Comparison of ENCODE assay signal across 8 cellular contexts in genomic region chr1:206544562-206545257, GRCh38. TPM values are rescaled to one million over a fixed set of nuclear protein-coding genes. Genes with fewer than 3 reads are reported as not detected.
DNase-seq lines count a peak whose midpoint lies in the region; ATAC-seq, FAIRE-seq and TF ChIP-seq lines count a peak whose summit lies in the region.

No MANE protein-coding gene starts in this region.

- no peaks in the 10 kb centered on the region for H3K36me3 Mint-ChIP-seq in activated T-cell treated with anti-CD3 and anti-CD28 coated beads, Interleukin-2, amount 50 U/mL, for 24 hours (ENCODE audit: low read depth)
- H3K36me3 Mint-ChIP-seq in neural progenitor cell = no peaks in the 10 kb centered on the region

- peaks cover 34% of the 10 kb centered on the region for H3K4me1 Mint-ChIP-seq in activated T-cell treated with anti-CD3 and anti-CD28 coated beads, Interleukin-2, amount 50 U/mL, for 24 hours (ENCODE audit: low read depth)
- H3K4me1 Mint-ChIP-seq in neural progenitor cell = peaks cover 7% of the 10 kb centered on the region

- H3K36me3 ChIP-seq in fibroblast of lung (ENCODE audit: control insufficient read depth, insufficient read depth, low read length) (no peaks in the 10 kb centered on the region), neural progenitor cell (no peaks in the 10 kb centered on the region), testis (ENCODE audit: low read depth, missing control alignments) (no peaks in the 10 kb centered on the region)

- no peaks in the 10 kb centered on the region for H3K4me1 ChIP-seq in fibroblast of lung (ENCODE audit: control insufficient read depth, extremely low read depth, insufficient read depth, low read length)
- H3K4me1 ChIP-seq in neural progenitor cell = peaks cover 4% of the 10 kb centered on the region
- peaks cover 11% of the 10 kb centered on the region for H3K4me1 ChIP-seq in testis

- H3K79me2 ChIP-seq in fibroblast of lung (ENCODE audit: control insufficient read depth, insufficient read depth, low read length) (no peaks in the 10 kb centered on the region), neural progenitor cell (ENCODE audit: low read depth) (no peaks in the 10 kb centered on the region)

- 18 to 28% methylated on average over 9 of the region's 9 CpGs for WGBS in testis, 2 donors

- H3K4me3 ChIP-seq in fibroblast of lung (replicated peaks in 1 of 4; ENCODE audit: control extremely low read depth in 1 of 4, insufficient read depth in 1 of 4, low read depth in 3 of 4, low read length in 4 of 4) = no peak overlapping the region
- H3K4me3 ChIP-seq in neural progenitor cell = no peak overlapping the region
- H3K4me3 ChIP-seq in testis = no peak overlapping the region

- H3K9me3 ChIP-seq in fibroblast of lung (ENCODE audit: control insufficient read depth, insufficient read depth, low read depth, low read length) (no peaks in the 10 kb centered on the region), neural progenitor cell (ENCODE audit: low read depth) (no peaks in the 10 kb centered on the region), testis (no peaks in the 10 kb centered on the region)

- intact Hi-C loops in testis (cut with DNase I; ENCODE audit: low total_unique reads) = no loop called here

- FAIRE-seq in HTR-8/SVneo (lab: Jason Lieb, UNC) = no peak

- H3K4me3 Mint-ChIP-seq in activated T-cell treated with anti-CD3 and anti-CD28 coated beads, Interleukin-2, amount 50 U/mL, for 24 hours = no peak overlapping the region
- no peak overlapping the region for H3K4me3 Mint-ChIP-seq in neural progenitor cell

- no peak overlapping the region for H3K27ac ChIP-seq in fibroblast of lung (ENCODE audit: insufficient read depth, low read length)
- no peak overlapping the region for H3K27ac ChIP-seq in neural progenitor cell
- H3K27ac ChIP-seq in testis = no peak overlapping the region

- H3K9ac ChIP-seq in fibroblast of lung (ENCODE audit: insufficient read depth, low read length) (no peak overlapping the region), neural progenitor cell (no peak overlapping the region)

- no peak for TF ChIP-seq POLR2A in testis (IDR thresholded peaks at IDR 0.05)

- peak; percentile 65 for DNase-seq in Daoy (ENCODE audit: low read depth)
- peak; percentile 80 for DNase-seq in HTR-8/SVneo (ENCODE audit: insufficient read length, low spot score)
- peak; percentile 91 for DNase-seq in OCI-M1 (lab: John Stamatoyannopoulos, UW)
- peak; percentile 91 for DNase-seq in activated T-cell treated with anti-CD3 and anti-CD28 coated beads, Interleukin-2, amount 50 U/mL, for 24 hours
- DNase-seq in fibroblast of lung (ENCODE audit: low read depth in 2 of 2) = peak; percentile 27 to 42
- DNase-seq in neural progenitor cell (ENCODE audit: low spot score) = peak; percentile 82
- peak; percentile 79 for DNase-seq in testis

- no peaks in the 10 kb centered on the region for H3K27me3 Mint-ChIP-seq in activated T-cell treated with anti-CD3 and anti-CD28 coated beads, Interleukin-2, amount 50 U/mL, for 24 hours
- H3K27me3 Mint-ChIP-seq in neural progenitor cell (ENCODE audit: insufficient read depth, low read depth) = peaks cover 12% of the 10 kb centered on the region

- H3F3A ChIP-seq in neural progenitor cell (ENCODE audit: low read depth) = no peaks in the 10 kb centered on the region

- H3K27me3 ChIP-seq in fibroblast of lung (ENCODE audit: control insufficient read depth, insufficient read depth, low read length) (no peaks in the 10 kb centered on the region), neural progenitor cell (no peaks in the 10 kb centered on the region), testis (no peaks in the 10 kb centered on the region)

- H3K4me2 ChIP-seq in fibroblast of lung (ENCODE audit: extremely low read depth, insufficient read depth, low read length) = no peak overlapping the region
- peak overlapping the region; percentile 28 for H3K4me2 ChIP-seq in neural progenitor cell

- ATAC-seq in GM21717 (IDR thresholded peaks at IDR 0.05; ENCODE audit: unreplicated experiment) = no peak

- H2AFZ ChIP-seq in fibroblast of lung (ENCODE audit: low read length) (no peak overlapping the region), neural progenitor cell (replicated peaks) (peak overlapping the region; percentile 95)

- H3K9me3 Mint-ChIP-seq in activated T-cell treated with anti-CD3 and anti-CD28 coated beads, Interleukin-2, amount 50 U/mL, for 24 hours = no peaks in the 10 kb centered on the region
- no peaks in the 10 kb centered on the region for H3K9me3 Mint-ChIP-seq in neural progenitor cell

- H4K20me1 ChIP-seq in fibroblast of lung (ENCODE audit: control insufficient read depth, extremely low read depth, insufficient read depth, low read length) (no peaks in the 10 kb centered on the region), neural progenitor cell (ENCODE audit: low read depth) (no peaks in the 10 kb centered on the region)

- TF ChIP-seq CTCF in fibroblast of lung (conservative IDR thresholded peaks at IDR 0.05 in 1 of 2, IDR thresholded peaks at IDR 0.05 in 1 of 2; ENCODE audit: low read depth in 1 of 2, low read length in 2 of 2) (peak; percentile 87 to 90), neural progenitor cell (IDR thresholded peaks at IDR 0.05) (peak; percentile 90), testis (IDR thresholded peaks at IDR 0.05) (peak; percentile 56 to 86 (median 60))

- peak overlapping the region; percentile 73 for H3K27ac Mint-ChIP-seq in activated T-cell treated with anti-CD3 and anti-CD28 coated beads, Interleukin-2, amount 50 U/mL, for 24 hours
- no peak overlapping the region for H3K27ac Mint-ChIP-seq in neural progenitor cell

RNA-seq across cellular contexts. Expression of gene RASSF5, which starts 37.4 kb away (rescaled TPM):
- total RNA-seq in Daoy (2014; rRNA removed; shearing (Covaris generic)) = 0.69 and 1.5 TPM in 2 replicates
- total RNA-seq in fibroblast of lung (1.8 and 3.0 TPM in 2 replicates), neural progenitor cell (ENCODE audit: low replicate concordance) (0.19 and 0.43 TPM in 2 replicates), testis (1 to 10 TPM; 4.3 to 8.4 TPM)
- polyA plus RNA-seq in fibroblast of lung (1.3 and 2.2 TPM in 2 replicates), testis (ENCODE audit: insufficient read depth, low read depth, low replicate concordance) (5.9 TPM)
- polyA plus RNA-seq in fibroblast of lung (2012) = 1.2 and 3.0 TPM in 2 replicates
- polyA minus RNA-seq in fibroblast of lung (ENCODE audit: low replicate concordance) = 2.9 and 4.9 TPM in 2 replicates

Comparison
In these comparisons a context has a peak if more than half of its experiments do, and no peak if none do; other contexts are left out.
1. DNase-seq: peak in every context shown above with its lines; median percentile 91 in OCI-M1; 91 in activated T-cell treated with anti-CD3 and anti-CD28 coated beads, Interleukin-2, amount 50 U/mL, for 24 hours; 82 in neural progenitor cell; 80 in HTR-8/SVneo; 79 in testis; 65 in Daoy; 34 in fibroblast of lung.